Comparison of ENCODE assay signal across 13 cellular contexts in the genomic region with DNA sequence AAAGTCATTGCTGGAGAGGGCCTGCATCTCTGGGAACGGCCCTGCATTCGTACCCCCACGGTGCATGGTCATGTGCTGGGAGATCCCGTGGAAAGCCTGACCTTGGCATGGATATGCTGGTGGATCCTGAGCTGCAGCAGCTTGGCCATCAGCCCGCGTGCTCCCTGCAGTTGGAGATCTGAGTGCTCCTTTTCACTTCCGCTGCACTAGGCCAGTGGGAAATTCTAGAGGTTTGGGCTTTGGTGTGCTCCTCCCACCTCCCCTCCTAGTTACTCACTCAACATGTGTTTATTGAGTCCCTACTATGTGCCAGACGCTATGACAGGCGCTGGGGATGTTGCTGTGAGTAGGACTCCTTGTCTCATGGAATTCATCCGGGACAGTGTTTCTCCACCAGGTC.
DNase-seq lines count a peak whose midpoint lies in the region; ATAC-seq, FAIRE-seq and TF ChIP-seq lines count a peak whose summit lies in the region.
"Had no signal": no experiment of that assay in that cellular context is flagged by ENCODE, and none has a peak within 500 bp of the region (broad histone marks: within the 10 kb centered on the region; RNA-seq: fewer than 3 reads in every experiment).

No MANE protein-coding gene starts in this region.

- peaks cover 10% of the 10 kb centered on the region for H3K27me3 Mint-ChIP-seq in stimulated activated naive CD8-positive, alpha-beta T cell treated with anti-CD3 and anti-CD28 coated beads, Interleukin-15, Interleukin-2, amounts not matched to agents 100 ng/mL and 50 ng/mL, for 24 hours
- H3K27me3 Mint-ChIP-seq in activated CD8-positive, alpha-beta T cell treated with anti-CD3 and anti-CD28 coated beads for 36 hours, result peaks cover 11% of the 10 kb centered on the region

- no peak for DNase-seq in stimulated activated naive CD8-positive, alpha-beta T cell treated with anti-CD3 and anti-CD28 coated beads, Interleukin-15, Interleukin-2, amounts not matched to agents 100 U/mL and 50 U/mL, for 24 hours
- no peak for DNase-seq in activated CD8-positive, alpha-beta T cell treated with anti-CD3 and anti-CD28 coated beads for 36 hours
- DNase-seq in lower lobe of right lung (no peak), urothelium cell line (ENCODE audit: low spot score) (no peak)
- DNase-seq in activated CD4-positive, CD25-positive, alpha-beta regulatory T cell (lab: John Stamatoyannopoulos, UW), result no peak
- DNase-seq: Peyer's patch had no signal

- H3K4me3 Mint-ChIP-seq in stimulated activated naive CD8-positive, alpha-beta T cell treated with anti-CD3 and anti-CD28 coated beads, Interleukin-15, Interleukin-2, amounts not matched to agents 100 ng/mL and 50 ng/mL, for 24 hours, result peak overlapping the region; percentile 51
- H3K4me3 Mint-ChIP-seq in activated CD8-positive, alpha-beta T cell treated with anti-CD3 and anti-CD28 coated beads for 36 hours, result peak overlapping the region; percentile 22

- no peaks in the 10 kb centered on the region for H3K36me3 ChIP-seq in lower lobe of right lung
- H3K36me3 ChIP-seq: gastroesophageal sphincter, ovary, Peyer's patch, suprapubic skin had no signal

- no peaks in the 10 kb centered on the region for H3K9me3 Mint-ChIP-seq in stimulated activated naive CD8-positive, alpha-beta T cell treated with anti-CD3 and anti-CD28 coated beads, Interleukin-15, Interleukin-2, amounts not matched to agents 100 ng/mL and 50 ng/mL, for 24 hours
- H3K9me3 Mint-ChIP-seq in activated CD8-positive, alpha-beta T cell treated with anti-CD3 and anti-CD28 coated beads for 36 hours, result no peaks in the 10 kb centered on the region

- POLR2A ChIA-PET in activated CD8-positive, alpha-beta T cell treated with anti-CD3 and anti-CD28 coated beads for 36 hours (lab: Charles Lee), result interaction anchor here (1.3 to 1.4 kb wide), 2 partner anchors 34 to 47 kb away, joined by 3 to 8 read pairs; no protein-coding TSS in a partner anchor

- ATAC-seq in stimulated activated naive CD8-positive, alpha-beta T cell treated with anti-CD3 and anti-CD28 coated beads, Interleukin-15, Interleukin-2, amounts not matched to agents 100 U/mL and 50 U/mL, for 24 hours, result no peak
- no peak for ATAC-seq in activated CD8-positive, alpha-beta T cell treated with anti-CD3 and anti-CD28 coated beads for 36 hours
- ATAC-seq in lower lobe of right lung (peak in 1 of 2 donors; percentile 3), GM18505 (IDR thresholded peaks at IDR 0.05; ENCODE audit: unreplicated experiment) (no peak), GM21381 (IDR thresholded peaks at IDR 0.05; ENCODE audit: unreplicated experiment) (no peak)
- ATAC-seq: gastroesophageal sphincter had no signal

- H3K27me3 ChIP-seq in lower lobe of right lung (ENCODE audit: low read depth), result peaks cover 4% of the 10 kb centered on the region
- H3K27me3 ChIP-seq: ovary, Peyer's patch had no signal

- no peak for TF ChIP-seq CTCF in activated CD8-positive, alpha-beta T cell treated with anti-CD3 and anti-CD28 coated beads for 36 hours (IDR thresholded peaks at IDR 0.05)
- TF ChIP-seq CTCF in lower lobe of right lung (IDR thresholded peaks at IDR 0.05), result no peak

- no peak overlapping the region for H3K4me3 ChIP-seq in lower lobe of right lung
- H3K4me3 ChIP-seq: gastroesophageal sphincter, ovary, skin epidermis, suprapubic skin had no signal

- H3K4me1 Mint-ChIP-seq in stimulated activated naive CD8-positive, alpha-beta T cell treated with anti-CD3 and anti-CD28 coated beads, Interleukin-15, Interleukin-2, amounts not matched to agents 100 ng/mL and 50 ng/mL, for 24 hours (ENCODE audit: low read depth), result peaks cover 33% of the 10 kb centered on the region
- peaks cover 24% of the 10 kb centered on the region for H3K4me1 Mint-ChIP-seq in activated CD8-positive, alpha-beta T cell treated with anti-CD3 and anti-CD28 coated beads for 36 hours (ENCODE audit: low read depth)

- no peaks in the 10 kb centered on the region for H3K9me3 ChIP-seq in lower lobe of right lung
- H3K9me3 ChIP-seq: gastroesophageal sphincter, ovary, Peyer's patch, suprapubic skin had no signal

- FAIRE-seq in urothelium cell line (lab: Jason Lieb, UNC), result peak; percentile 20

- CTCF ChIA-PET in activated CD8-positive, alpha-beta T cell treated with anti-CD3 and anti-CD28 coated beads for 36 hours (lab: Charles Lee), result interaction anchor here (1.7 to 5.8 kb wide), 3 partner anchors 9 to 937 kb away, joined by 7 to 36 read pairs (median 14); no protein-coding TSS in a partner anchor

- TF ChIP-seq POLR2A in GM18505 (IDR thresholded peaks at IDR 0.05; ENCODE audit: borderline replicate concordance, extremely low read depth, insufficient read depth, insufficient read length), result no peak

- H3K4me1 ChIP-seq in lower lobe of right lung, result peaks cover 18% of the 10 kb centered on the region

- intact Hi-C loops in activated CD8-positive, alpha-beta T cell treated with anti-CD3 and anti-CD28 coated beads for 36 hours (cut with micrococcal nuclease), result no loop called here
- intact Hi-C loops in lower lobe of right lung (cut with DNase I), result no loop called here

- peak overlapping the region; percentile 74 for H3K27ac Mint-ChIP-seq in stimulated activated naive CD8-positive, alpha-beta T cell treated with anti-CD3 and anti-CD28 coated beads, Interleukin-15, Interleukin-2, amounts not matched to agents 100 ng/mL and 50 ng/mL, for 24 hours
- H3K27ac Mint-ChIP-seq in activated CD8-positive, alpha-beta T cell treated with anti-CD3 and anti-CD28 coated beads for 36 hours, result peak overlapping the region; percentile 82

- no peaks in the 10 kb centered on the region for H3K36me3 Mint-ChIP-seq in stimulated activated naive CD8-positive, alpha-beta T cell treated with anti-CD3 and anti-CD28 coated beads, Interleukin-15, Interleukin-2, amounts not matched to agents 100 ng/mL and 50 ng/mL, for 24 hours (ENCODE audit: low read depth)
- no peaks in the 10 kb centered on the region for H3K36me3 Mint-ChIP-seq in activated CD8-positive, alpha-beta T cell treated with anti-CD3 and anti-CD28 coated beads for 36 hours (ENCODE audit: low read depth)

- peak overlapping the region; percentile 4 for H3K27ac ChIP-seq in lower lobe of right lung
- H3K27ac ChIP-seq: gastroesophageal sphincter, ovary, Peyer's patch, skin epidermis, suprapubic skin had no signal
